In the genomic region with DNA sequence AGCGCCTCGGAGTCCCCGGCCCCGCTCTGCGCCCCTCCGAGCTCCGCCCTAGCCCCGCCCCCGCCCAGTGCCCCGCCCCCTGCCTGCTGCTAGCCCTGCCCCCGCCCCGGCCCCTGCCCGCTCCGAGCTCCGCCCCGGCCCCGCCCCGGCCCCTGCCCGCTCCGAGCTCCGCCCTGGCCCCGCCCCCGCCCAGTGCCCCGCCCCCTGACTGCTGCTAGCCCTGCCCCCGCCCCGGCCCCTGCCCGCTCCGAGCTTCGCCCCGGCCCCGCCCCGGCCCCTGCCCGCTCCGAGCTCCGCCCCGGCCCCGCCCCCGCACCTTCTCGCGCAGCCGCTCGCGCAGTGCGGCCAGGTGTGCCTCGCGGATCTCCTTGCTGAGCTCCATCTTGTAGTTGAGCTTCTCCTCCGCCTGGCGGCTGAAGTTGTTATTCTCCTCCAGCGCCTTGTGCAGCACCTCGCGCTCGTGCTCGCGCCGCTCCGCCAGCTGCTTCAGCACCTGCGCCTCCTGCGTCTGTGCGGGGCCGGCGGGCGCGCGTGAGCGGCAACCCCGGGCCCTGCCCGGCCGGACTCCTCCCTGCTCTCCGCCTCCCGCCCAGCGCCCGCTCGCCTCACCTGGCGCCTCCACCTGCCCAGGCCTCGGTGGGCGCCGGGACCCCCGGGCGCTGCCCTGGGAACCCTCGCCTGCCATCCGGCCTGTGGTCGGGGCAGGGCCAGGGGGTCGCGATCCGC, we compare ENCODE assay signal across 1 cellular context.
TF ChIP-seq lines count a peak whose summit lies in the region.

No MANE protein-coding gene starts in this region.

TF ChIP-seq in K562, 482 proteins besides CTCF, POLR2A, EP300 and RAD21 (continued from another document and continues in another):
- TF ChIP-seq, protein P1, sequence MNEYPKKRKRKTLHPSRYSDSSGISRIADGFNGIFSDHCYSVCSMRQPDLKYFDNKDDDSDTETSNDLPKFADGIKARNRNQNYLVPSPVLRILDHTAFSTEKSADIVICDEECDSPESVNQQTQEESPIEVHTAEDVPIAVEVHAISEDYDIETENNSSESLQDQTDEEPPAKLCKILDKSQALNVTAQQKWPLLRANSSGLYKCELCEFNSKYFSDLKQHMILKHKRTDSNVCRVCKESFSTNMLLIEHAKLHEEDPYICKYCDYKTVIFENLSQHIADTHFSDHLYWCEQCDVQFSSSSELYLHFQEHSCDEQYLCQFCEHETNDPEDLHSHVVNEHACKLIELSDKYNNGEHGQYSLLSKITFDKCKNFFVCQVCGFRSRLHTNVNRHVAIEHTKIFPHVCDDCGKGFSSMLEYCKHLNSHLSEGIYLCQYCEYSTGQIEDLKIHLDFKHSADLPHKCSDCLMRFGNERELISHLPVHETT (CRISPR knock-in tag; conservative IDR thresholded peaks at IDR 0.05 in 1 of 2, IDR thresholded peaks at IDR 0.05 in 1 of 2), result peak in 1 of 2 experiments; percentile 58; a peak in 1 of 4 replicates
- TF ChIP-seq CREBBP (IDR thresholded peaks at IDR 0.05; ENCODE audit: low read depth, low read length) (no peak), PHF21A (IDR thresholded peaks at IDR 0.05; ENCODE audit: borderline replicate concordance, low read depth) (no peak), ZBTB7A (IDR thresholded peaks at IDR 0.05; ENCODE audit: borderline replicate concordance, control insufficient read depth, low read depth, low read length) (peak; percentile 81; the same call in 1 of the 2 replicates), CBX3 (IDR thresholded peaks at IDR 0.05; ENCODE audit: borderline replicate concordance in 1 of 2, low read length in 2 of 2) (0 out of 3 replicates have a peak, but pooled peaks of 1 of the 2 experiments have one; percentile 26), CXXC5 (CRISPR knock-in tag; IDR thresholded peaks at IDR 0.05) (peak; percentile 85), YY1 (IDR thresholded peaks at IDR 0.05; ENCODE audit: borderline replicate concordance in 1 of 3, control insufficient read depth in 1 of 3, extremely low read depth in 1 of 3, insufficient read depth in 3 of 3, insufficient read length in 1 of 3, insufficient replicate concordance in 2 of 3, low read depth in 1 of 3, low read length in 2 of 3) (peak in 2 of 3 experiments; percentile 71 to 72), GABPA (tag; conservative IDR thresholded peaks at IDR 0.05; ENCODE audit: low read depth) (no peak), RHOXF2B (CRISPR knock-in tag; conservative IDR thresholded peaks at IDR 0.05) (no peak), ZBTB1 (CRISPR knock-in tag; IDR thresholded peaks at IDR 0.05; ENCODE audit: borderline replicate concordance, low read depth) (no peak), GATAD2B (IDR thresholded peaks at IDR 0.05; ENCODE audit: borderline replicate concordance) (peak; percentile 75), TAF7 (tag; IDR thresholded peaks at IDR 0.05) (no peak), FIP1L1 (IDR thresholded peaks at IDR 0.05; ENCODE audit: low read depth, low read length, poor library complexity, severe bottlenecking) (peak; percentile 37), ZEB2 (IDR thresholded peaks at IDR 0.05) (peak; percentile 78), SAP30 (IDR thresholded peaks at IDR 0.05; ENCODE audit: borderline replicate concordance, insufficient read depth, low read depth, low read length, poor library complexity, severe bottlenecking) (peak; percentile 72), RB1 (IDR thresholded peaks at IDR 0.05; ENCODE audit: low read depth) (peak; percentile 62), MEIS2 (IDR thresholded peaks at IDR 0.05; ENCODE audit: partially characterized antibody) (peak; percentile 47), HNRNPK (IDR thresholded peaks at IDR 0.05; ENCODE audit: low read depth, low read length, poor library complexity, severe bottlenecking) (no peak), MXI1 (IDR thresholded peaks at IDR 0.05; ENCODE audit: low read depth, low read length) (0 out of 2 replicates have a peak, but pooled peaks have one; percentile 25), ZNF253 (CRISPR knock-in tag; conservative IDR thresholded peaks at IDR 0.05) (no peak), HNRNPLL (IDR thresholded peaks at IDR 0.05; ENCODE audit: low read depth, low read length, poor library complexity, severe bottlenecking) (peak; percentile 88), ZNF695 (CRISPR knock-in tag; IDR thresholded peaks at IDR 0.05) (no peak), HDAC1 (IDR thresholded peaks at IDR 0.05) (peak in 1 of 2 experiments; percentile 53; a peak in 1 of 4 replicates), KDM2B (CRISPR knock-in tag; IDR thresholded peaks at IDR 0.05) (0 out of 2 replicates have a peak, but pooled peaks have one; percentile 35), TEAD1 (CRISPR knock-in tag; IDR thresholded peaks at IDR 0.05) (no peak), ZNF766 (CRISPR knock-in tag; conservative IDR thresholded peaks at IDR 0.05) (0 out of 2 replicates have a peak, but pooled peaks have one; percentile 4), RBBP5 (IDR thresholded peaks at IDR 0.05; ENCODE audit: borderline replicate concordance, insufficient read depth, low read length, poor library complexity, severe bottlenecking) (peak; percentile 27), ZFP36 (IDR thresholded peaks at IDR 0.05; ENCODE audit: low read depth, low read length, partially characterized antibody) (no peak), BCOR (IDR thresholded peaks at IDR 0.05) (no peak)
- TF ChIP-seq, protein P2, sequence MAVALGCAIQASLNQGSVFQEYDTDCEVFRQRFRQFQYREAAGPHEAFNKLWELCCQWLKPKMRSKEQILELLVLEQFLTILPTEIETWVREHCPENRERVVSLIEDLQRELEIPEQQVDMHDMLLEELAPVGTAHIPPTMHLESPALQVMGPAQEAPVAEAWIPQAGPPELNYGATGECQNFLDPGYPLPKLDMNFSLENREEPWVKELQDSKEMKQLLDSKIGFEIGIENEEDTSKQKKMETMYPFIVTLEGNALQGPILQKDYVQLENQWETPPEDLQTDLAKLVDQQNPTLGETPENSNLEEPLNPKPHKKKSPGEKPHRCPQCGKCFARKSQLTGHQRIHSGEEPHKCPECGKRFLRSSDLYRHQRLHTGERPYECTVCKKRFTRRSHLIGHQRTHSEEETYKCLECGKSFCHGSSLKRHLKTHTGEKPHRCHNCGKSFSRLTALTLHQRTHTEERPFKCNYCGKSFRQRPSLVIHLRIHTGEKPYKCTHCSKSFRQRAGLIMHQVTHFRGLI (CRISPR knock-in tag; IDR thresholded peaks at IDR 0.05), result no peak
- TF ChIP-seq, protein P3, sequence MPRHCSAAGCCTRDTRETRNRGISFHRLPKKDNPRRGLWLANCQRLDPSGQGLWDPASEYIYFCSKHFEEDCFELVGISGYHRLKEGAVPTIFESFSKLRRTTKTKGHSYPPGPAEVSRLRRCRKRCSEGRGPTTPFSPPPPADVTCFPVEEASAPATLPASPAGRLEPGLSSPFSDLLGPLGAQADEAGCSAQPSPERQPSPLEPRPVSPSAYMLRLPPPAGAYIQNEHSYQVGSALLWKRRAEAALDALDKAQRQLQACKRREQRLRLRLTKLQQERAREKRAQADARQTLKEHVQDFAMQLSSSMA (CRISPR knock-in tag; IDR thresholded peaks at IDR 0.05), result no peak
- TF ChIP-seq, protein P4, sequence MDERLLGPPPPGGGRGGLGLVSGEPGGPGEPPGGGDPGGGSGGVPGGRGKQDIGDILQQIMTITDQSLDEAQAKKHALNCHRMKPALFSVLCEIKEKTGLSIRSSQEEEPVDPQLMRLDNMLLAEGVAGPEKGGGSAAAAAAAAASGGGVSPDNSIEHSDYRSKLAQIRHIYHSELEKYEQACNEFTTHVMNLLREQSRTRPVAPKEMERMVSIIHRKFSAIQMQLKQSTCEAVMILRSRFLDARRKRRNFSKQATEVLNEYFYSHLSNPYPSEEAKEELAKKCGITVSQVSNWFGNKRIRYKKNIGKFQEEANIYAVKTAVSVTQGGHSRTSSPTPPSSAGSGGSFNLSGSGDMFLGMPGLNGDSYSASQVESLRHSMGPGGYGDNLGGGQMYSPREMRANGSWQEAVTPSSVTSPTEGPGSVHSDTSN (CRISPR knock-in tag; IDR thresholded peaks at IDR 0.05; ENCODE audit: low read depth), result no peak
- TF ChIP-seq, protein P4 (tag; conservative IDR thresholded peaks at IDR 0.05; ENCODE audit: low read depth), result no peak
- TF ChIP-seq, protein P5, sequence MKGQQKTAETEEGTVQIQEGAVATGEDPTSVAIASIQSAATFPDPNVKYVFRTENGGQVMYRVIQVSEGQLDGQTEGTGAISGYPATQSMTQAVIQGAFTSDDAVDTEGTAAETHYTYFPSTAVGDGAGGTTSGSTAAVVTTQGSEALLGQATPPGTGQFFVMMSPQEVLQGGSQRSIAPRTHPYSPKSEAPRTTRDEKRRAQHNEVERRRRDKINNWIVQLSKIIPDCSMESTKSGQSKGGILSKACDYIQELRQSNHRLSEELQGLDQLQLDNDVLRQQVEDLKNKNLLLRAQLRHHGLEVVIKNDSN (CRISPR knock-in tag; IDR thresholded peaks at IDR 0.05), result no peak
- TF ChIP-seq, protein P6, sequence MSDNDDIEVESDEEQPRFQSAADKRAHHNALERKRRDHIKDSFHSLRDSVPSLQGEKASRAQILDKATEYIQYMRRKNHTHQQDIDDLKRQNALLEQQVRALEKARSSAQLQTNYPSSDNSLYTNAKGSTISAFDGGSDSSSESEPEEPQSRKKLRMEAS (CRISPR knock-in tag; IDR thresholded peaks at IDR 0.05), result peak; percentile 95
- TF ChIP-seq, protein P7, sequence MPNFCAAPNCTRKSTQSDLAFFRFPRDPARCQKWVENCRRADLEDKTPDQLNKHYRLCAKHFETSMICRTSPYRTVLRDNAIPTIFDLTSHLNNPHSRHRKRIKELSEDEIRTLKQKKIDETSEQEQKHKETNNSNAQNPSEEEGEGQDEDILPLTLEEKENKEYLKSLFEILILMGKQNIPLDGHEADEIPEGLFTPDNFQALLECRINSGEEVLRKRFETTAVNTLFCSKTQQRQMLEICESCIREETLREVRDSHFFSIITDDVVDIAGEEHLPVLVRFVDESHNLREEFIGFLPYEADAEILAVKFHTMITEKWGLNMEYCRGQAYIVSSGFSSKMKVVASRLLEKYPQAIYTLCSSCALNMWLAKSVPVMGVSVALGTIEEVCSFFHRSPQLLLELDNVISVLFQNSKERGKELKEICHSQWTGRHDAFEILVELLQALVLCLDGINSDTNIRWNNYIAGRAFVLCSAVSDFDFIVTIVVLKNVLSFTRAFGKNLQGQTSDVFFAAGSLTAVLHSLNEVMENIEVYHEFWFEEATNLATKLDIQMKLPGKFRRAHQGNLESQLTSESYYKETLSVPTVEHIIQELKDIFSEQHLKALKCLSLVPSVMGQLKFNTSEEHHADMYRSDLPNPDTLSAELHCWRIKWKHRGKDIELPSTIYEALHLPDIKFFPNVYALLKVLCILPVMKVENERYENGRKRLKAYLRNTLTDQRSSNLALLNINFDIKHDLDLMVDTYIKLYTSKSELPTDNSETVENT (CRISPR knock-in tag; IDR thresholded peaks at IDR 0.05), result 0 out of 2 replicates have a peak, but pooled peaks have one; percentile 28
- TF ChIP-seq, protein P8, sequence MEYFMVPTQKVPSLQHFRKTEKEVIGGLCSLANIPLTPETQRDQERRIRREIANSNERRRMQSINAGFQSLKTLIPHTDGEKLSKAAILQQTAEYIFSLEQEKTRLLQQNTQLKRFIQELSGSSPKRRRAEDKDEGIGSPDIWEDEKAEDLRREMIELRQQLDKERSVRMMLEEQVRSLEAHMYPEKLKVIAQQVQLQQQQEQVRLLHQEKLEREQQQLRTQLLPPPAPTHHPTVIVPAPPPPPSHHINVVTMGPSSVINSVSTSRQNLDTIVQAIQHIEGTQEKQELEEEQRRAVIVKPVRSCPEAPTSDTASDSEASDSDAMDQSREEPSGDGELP (CRISPR knock-in tag; IDR thresholded peaks at IDR 0.05; ENCODE audit: borderline replicate concordance), result peak; percentile 92
- TF ChIP-seq, protein P9, sequence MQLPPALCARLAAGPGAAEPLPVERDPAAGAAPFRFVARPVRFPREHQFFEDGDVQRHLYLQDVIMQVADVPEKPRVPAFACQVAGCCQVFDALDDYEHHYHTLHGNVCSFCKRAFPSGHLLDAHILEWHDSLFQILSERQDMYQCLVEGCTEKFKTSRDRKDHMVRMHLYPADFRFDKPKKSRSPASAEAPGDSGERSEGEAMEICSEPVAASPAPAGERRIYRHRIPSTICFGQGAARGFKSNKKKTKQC (CRISPR knock-in tag; IDR thresholded peaks at IDR 0.05), result no peak
- TF ChIP-seq, protein P10, sequence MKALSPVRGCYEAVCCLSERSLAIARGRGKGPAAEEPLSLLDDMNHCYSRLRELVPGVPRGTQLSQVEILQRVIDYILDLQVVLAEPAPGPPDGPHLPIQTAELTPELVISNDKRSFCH (CRISPR knock-in tag; IDR thresholded peaks at IDR 0.05), result no peak
- TF ChIP-seq, protein P10 (tag; IDR thresholded peaks at IDR 0.05), result peak; percentile 71
- TF ChIP-seq, protein P11, sequence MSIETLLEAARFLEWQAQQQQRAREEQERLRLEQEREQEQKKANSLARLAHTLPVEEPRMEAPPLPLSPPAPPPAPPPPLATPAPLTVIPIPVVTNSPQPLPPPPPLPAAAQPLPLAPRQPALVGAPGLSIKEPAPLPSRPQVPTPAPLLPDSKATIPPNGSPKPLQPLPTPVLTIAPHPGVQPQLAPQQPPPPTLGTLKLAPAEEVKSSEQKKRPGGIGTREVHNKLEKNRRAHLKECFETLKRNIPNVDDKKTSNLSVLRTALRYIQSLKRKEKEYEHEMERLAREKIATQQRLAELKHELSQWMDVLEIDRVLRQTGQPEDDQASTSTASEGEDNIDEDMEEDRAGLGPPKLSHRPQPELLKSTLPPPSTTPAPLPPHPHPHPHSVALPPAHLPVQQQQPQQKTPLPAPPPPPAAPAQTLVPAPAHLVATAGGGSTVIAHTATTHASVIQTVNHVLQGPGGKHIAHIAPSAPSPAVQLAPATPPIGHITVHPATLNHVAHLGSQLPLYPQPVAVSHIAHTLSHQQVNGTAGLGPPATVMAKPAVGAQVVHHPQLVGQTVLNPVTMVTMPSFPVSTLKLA (conservative IDR thresholded peaks at IDR 0.05), result peak in 1 of 2 experiments; percentile 57; a peak in 2 of 4 replicates
- TF ChIP-seq, protein P12, sequence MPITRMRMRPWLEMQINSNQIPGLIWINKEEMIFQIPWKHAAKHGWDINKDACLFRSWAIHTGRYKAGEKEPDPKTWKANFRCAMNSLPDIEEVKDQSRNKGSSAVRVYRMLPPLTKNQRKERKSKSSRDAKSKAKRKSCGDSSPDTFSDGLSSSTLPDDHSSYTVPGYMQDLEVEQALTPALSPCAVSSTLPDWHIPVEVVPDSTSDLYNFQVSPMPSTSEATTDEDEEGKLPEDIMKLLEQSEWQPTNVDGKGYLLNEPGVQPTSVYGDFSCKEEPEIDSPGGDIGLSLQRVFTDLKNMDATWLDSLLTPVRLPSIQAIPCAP (CRISPR knock-in tag; IDR thresholded peaks at IDR 0.05; ENCODE audit: borderline replicate concordance), result no peak
